15 cellular contexts compared by ENCODE assay signal in the genomic region with DNA sequence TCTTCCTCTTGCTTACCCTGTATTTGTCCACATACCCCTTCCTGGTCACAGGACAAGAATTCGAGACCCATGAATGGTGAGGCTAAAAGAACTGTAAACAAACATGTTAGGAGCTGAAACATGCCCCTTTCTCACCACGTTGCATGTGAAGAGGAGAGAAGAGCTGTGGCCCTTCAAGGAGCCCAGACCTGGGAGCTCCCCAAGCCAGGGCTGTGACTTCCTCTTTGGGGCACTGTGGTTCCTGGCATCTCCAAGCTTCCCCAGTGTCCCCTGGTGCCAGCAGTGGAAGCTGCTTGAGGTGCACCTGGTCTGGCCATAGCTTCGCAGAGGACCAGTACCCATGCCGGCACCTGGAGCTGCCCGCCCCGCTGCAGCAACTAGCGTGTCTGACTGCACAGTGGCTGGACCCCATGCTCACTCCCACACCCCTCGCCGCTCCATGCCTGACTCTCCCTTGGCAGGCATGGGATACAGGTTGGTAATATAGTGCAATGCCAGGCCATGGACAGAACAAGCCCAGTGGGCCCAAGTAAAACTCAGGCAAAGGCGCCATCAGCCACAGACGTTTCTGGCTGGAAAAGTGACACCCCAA.
"Had no signal": no experiment of that assay in that cellular context is flagged by ENCODE, and none has a peak within 500 bp of the region (broad histone marks: within the 10 kb centered on the region; RNA-seq: fewer than 3 reads in every experiment).

No MANE protein-coding gene starts in this region.

- H3K4me3 ChIP-seq: body of pancreas, colonic mucosa, esophagus muscularis mucosa, hepatocyte had no signal

- H3K27ac Mint-ChIP-seq: activated CD4-positive, alpha-beta memory T cell treated with anti-CD3 and anti-CD28 coated beads, Interleukin-2, amount 10 ng/mL, durations not matched to agents 7 days and 5 days; activated naive CD8-positive, alpha-beta T cell treated with anti-CD3 and anti-CD28 coated beads for 36 hours; activated T-cell treated with anti-CD3 and anti-CD28 coated beads, Interleukin-2, amount 50 U/mL, for 24 hours had no signal

- H3K36me3 ChIP-seq: colonic mucosa had no signal

- H3K4me3 Mint-ChIP-seq: activated CD4-positive, alpha-beta memory T cell treated with anti-CD3 and anti-CD28 coated beads, Interleukin-2, amount 10 ng/mL, durations not matched to agents 7 days and 5 days; activated naive CD8-positive, alpha-beta T cell treated with anti-CD3 and anti-CD28 coated beads for 36 hours; activated T-cell treated with anti-CD3 and anti-CD28 coated beads, Interleukin-2, amount 50 U/mL, for 24 hours; naive B cell had no signal

- H3K4me1 ChIP-seq: body of pancreas, colonic mucosa had no signal

- H3K27me3 ChIP-seq: body of pancreas, colonic mucosa, esophagus muscularis mucosa, hepatocyte had no signal

- DNase-seq: activated CD4-positive, alpha-beta memory T cell treated with anti-CD3 and anti-CD28 coated beads, Interleukin-2, amount 10 ng/mL, durations not matched to agents 7 days and 5 days; activated CD4-positive, alpha-beta T cell treated with anti-CD3 and anti-CD28 coated beads for 4 hours; activated gamma-delta T cell; activated naive CD8-positive, alpha-beta T cell treated with anti-CD3 and anti-CD28 coated beads for 36 hours; activated T-cell treated with anti-CD3 and anti-CD28 coated beads, Interleukin-2, amount 50 U/mL, for 24 hours; amygdala; body of pancreas; colonic mucosa; islet precursor cell; naive B cell; stimulated activated CD4-positive, alpha-beta T cell treated with anti-CD3 and anti-CD28 coated beads, Interleukin-12 subunit alpha, Interleukin-12 subunit beta, amount 100 ng/mL, for 4 hours; stimulated activated CD4-positive, alpha-beta T cell treated with anti-CD3 and anti-CD28 coated beads, Interleukin-2, amount 100 ng/mL, for 24 hours; T-helper 9 cell had no signal

- H3K27ac ChIP-seq: body of pancreas, colonic mucosa, esophagus muscularis mucosa, hepatocyte had no signal

- H3K9me3 ChIP-seq: body of pancreas, colonic mucosa, esophagus muscularis mucosa had no signal

- ATAC-seq: body of pancreas had no signal

- H3K9me3 Mint-ChIP-seq: activated T-cell treated with anti-CD3 and anti-CD28 coated beads, Interleukin-2, amount 50 U/mL, for 24 hours had no signal

- H3K27me3 Mint-ChIP-seq: activated CD4-positive, alpha-beta memory T cell treated with anti-CD3 and anti-CD28 coated beads, Interleukin-2, amount 10 ng/mL, durations not matched to agents 7 days and 5 days; activated naive CD8-positive, alpha-beta T cell treated with anti-CD3 and anti-CD28 coated beads for 36 hours; activated T-cell treated with anti-CD3 and anti-CD28 coated beads, Interleukin-2, amount 50 U/mL, for 24 hours; naive B cell had no signal

- H3K79me2 ChIP-seq: hepatocyte had no signal

- H2AFZ ChIP-seq: hepatocyte had no signal
